22 cellular contexts compared by ENCODE assay signal in genomic region chr18:8898990-8899389, GRCh38.
DNase-seq lines count a peak whose midpoint lies in the region; ATAC-seq, FAIRE-seq and TF ChIP-seq lines count a peak whose summit lies in the region.
"Had no signal": no experiment of that assay in that cellular context is flagged by ENCODE, and none has a peak within 500 bp of the region (broad histone marks: within the 10 kb centered on the region; RNA-seq: fewer than 3 reads in every experiment).

No MANE protein-coding gene starts in this region.

- H2AFZ ChIP-seq in GM23338: no peak overlapping the region
- no peak overlapping the region for H2AFZ ChIP-seq in osteoblast (ENCODE audit: low read length)

- no peak overlapping the region for H3K4me3 Mint-ChIP-seq in GM23338
- H3K4me3 Mint-ChIP-seq: activated CD8-positive, alpha-beta T cell treated with anti-CD3 and anti-CD28 coated beads, Interleukin-2, amount 10 ng/mL, durations not matched to agents 7 days and 5 days; activated T-cell treated with anti-CD3 and anti-CD28 coated beads, Interleukin-2, amount 50 U/mL, for 4 hours; B cell; naive thymus-derived CD8-positive, alpha-beta T cell; T-helper 2 cell treated with Interferon-gamma antibody and Interleukin-4, amounts not matched to agents 5 μg/mL and 100 μg/mL, for 36 hours had no signal

- no peak for ATAC-seq in GM23338
- no peak for ATAC-seq in left colon
- no peak for ATAC-seq in lower lobe of right lung
- ATAC-seq: activated CD8-positive, alpha-beta T cell treated with anti-CD3 and anti-CD28 coated beads, Interleukin-2, amount 10 ng/mL, durations not matched to agents 7 days and 5 days; activated naive CD4-positive, alpha-beta T cell treated with anti-CD3 and anti-CD28 coated beads, Interleukin-2, amount 50 U/mL, for 72 hours; activated T-cell treated with anti-CD3 and anti-CD28 coated beads, Interleukin-2, amount 50 U/mL, for 4 hours; gastrocnemius medialis; naive thymus-derived CD8-positive, alpha-beta T cell; PC-3 had no signal

- no peak overlapping the region for H3K27ac ChIP-seq in GM23338 (ENCODE audit: low read depth)
- no peak overlapping the region for H3K27ac ChIP-seq in osteoblast (ENCODE audit: low read depth, low read length)
- no peak overlapping the region for H3K27ac ChIP-seq in lower lobe of right lung
- H3K27ac ChIP-seq: gastrocnemius medialis, prostate gland, SK-N-MC, testis had no signal

- no peak overlapping the region for H3K4me2 ChIP-seq in GM23338
- no peak overlapping the region for H3K4me2 ChIP-seq in osteoblast (ENCODE audit: insufficient read depth, low read length)

- H3K79me2 ChIP-seq in GM23338 (replicated peaks; ENCODE audit: insufficient read depth) (no peaks in the 10 kb centered on the region), osteoblast (ENCODE audit: insufficient read depth, low read length) (no peaks in the 10 kb centered on the region)

- peaks cover 2% of the 10 kb centered on the region; the same call in 1 of the 2 replicates for H3K9me2 ChIP-seq in GM23338 (ENCODE audit: insufficient read depth)

- intact Hi-C loops in left colon (cut with DNase I, micrococcal nuclease): no loop called here
- intact Hi-C loops in lower lobe of right lung (cut with DNase I): no loop called here

- FAIRE-seq in bronchial epithelial cell (lab: Jason Lieb, UNC): no peak

- H3K4me1 ChIP-seq in GM23338 (ENCODE audit: insufficient read depth) (no peaks in the 10 kb centered on the region), osteoblast (ENCODE audit: insufficient read depth, low read length) (peaks cover 9% of the 10 kb centered on the region), lower lobe of right lung (no peaks in the 10 kb centered on the region)
- H3K4me1 ChIP-seq: gastrocnemius medialis, prostate gland, testis had no signal

- H3K36me3 ChIP-seq in GM23338 (ENCODE audit: insufficient read depth): no peaks in the 10 kb centered on the region
- H3K36me3 ChIP-seq in bronchial epithelial cell (ENCODE audit: control insufficient read depth, insufficient read depth, low read length): no peaks in the 10 kb centered on the region
- H3K36me3 ChIP-seq in osteoblast (ENCODE audit: insufficient read depth, low read length): no peaks in the 10 kb centered on the region
- no peaks in the 10 kb centered on the region for H3K36me3 ChIP-seq in lower lobe of right lung
- H3K36me3 ChIP-seq: gastrocnemius medialis, prostate gland had no signal

- H3K27me3 Mint-ChIP-seq in GM23338 (ENCODE audit: insufficient read depth, low read depth, poor library complexity): no peaks in the 10 kb centered on the region
- H3K27me3 Mint-ChIP-seq: B cell had no signal

- H3K27me3 ChIP-seq in GM23338 (ENCODE audit: insufficient read depth): no peaks in the 10 kb centered on the region
- H3K27me3 ChIP-seq in bronchial epithelial cell (ENCODE audit: control insufficient read depth, insufficient read depth, low read length): no peaks in the 10 kb centered on the region
- no peaks in the 10 kb centered on the region for H3K27me3 ChIP-seq in osteoblast (ENCODE audit: insufficient read depth, low read length)
- H3K27me3 ChIP-seq in lower lobe of right lung (ENCODE audit: low read depth): no peaks in the 10 kb centered on the region
- H3K27me3 ChIP-seq: gastrocnemius medialis, testis had no signal

- TF ChIP-seq CTCF in GM23338 (conservative IDR thresholded peaks at IDR 0.05; ENCODE audit: low read depth in 2 of 2) (peak; percentile 37 to 45; a peak in 3 of 4 replicates), bronchial epithelial cell (IDR thresholded peaks at IDR 0.05; ENCODE audit: insufficient read depth, low read length, severe bottlenecking) (peak; percentile 18), osteoblast (IDR thresholded peaks at IDR 0.05; ENCODE audit: extremely low read depth, low read depth, low read length) (peak; percentile 9), lower lobe of right lung (IDR thresholded peaks at IDR 0.05) (no peak)

- DNase-seq in GM23338 (ENCODE audit: low spot score) (peak; percentile 9), NCI-H446 treated with DMSO at 0.1 percent for 48 hours (lab: John Stamatoyannopoulos, UW) (peak; percentile 13), bronchial epithelial cell (ENCODE audit: low read depth) (no peak), osteoblast (ENCODE audit: insufficient read length, low spot score, missing footprints) (no peak), NCI-H1694 treated with DMSO at 0.1 percent for 48 hours (lab: John Stamatoyannopoulos, UW) (no peak), left colon (no peak), NCI-H2107 treated with DMSO at 0.1 percent for 48 hours (lab: John Stamatoyannopoulos, UW; ENCODE audit: unreplicated experiment) (no peak), lower lobe of right lung (no peak)
- DNase-seq: activated CD4-positive, CD25-positive, alpha-beta regulatory T cell; activated CD8-positive, alpha-beta T cell treated with anti-CD3 and anti-CD28 coated beads, Interleukin-2, amount 10 ng/mL, durations not matched to agents 7 days and 5 days; activated T-cell treated with anti-CD3 and anti-CD28 coated beads, Interleukin-2, amount 50 U/mL, for 4 hours; dermis blood vessel endothelial cell; gastrocnemius medialis; GF-D8; naive thymus-derived CD8-positive, alpha-beta T cell; PC-3; testis had no signal

- H3K27ac Mint-ChIP-seq in GM23338: no peak overlapping the region
- H3K27ac Mint-ChIP-seq: activated CD8-positive, alpha-beta T cell treated with anti-CD3 and anti-CD28 coated beads, Interleukin-2, amount 10 ng/mL, durations not matched to agents 7 days and 5 days; activated naive CD4-positive, alpha-beta T cell treated with anti-CD3 and anti-CD28 coated beads, Interleukin-2, amount 50 U/mL, for 72 hours; B cell; naive thymus-derived CD8-positive, alpha-beta T cell; T-helper 2 cell treated with Interferon-gamma antibody and Interleukin-4, amounts not matched to agents 5 μg/mL and 100 μg/mL, for 36 hours had no signal

- H3K9me3 ChIP-seq in osteoblast (ENCODE audit: low read depth, low read length) (peaks cover 2% of the 10 kb centered on the region), lower lobe of right lung (no peaks in the 10 kb centered on the region)
- H3K9me3 ChIP-seq: gastrocnemius medialis, prostate gland, testis had no signal

- H3F3A ChIP-seq in GM23338 (replicated peaks; ENCODE audit: low read depth): no peaks in the 10 kb centered on the region

- no peak overlapping the region for H3K4me3 ChIP-seq in GM23338
- H3K4me3 ChIP-seq in bronchial epithelial cell (ENCODE audit: low read depth, low read length): no peak overlapping the region
- no peak overlapping the region for H3K4me3 ChIP-seq in osteoblast (ENCODE audit: insufficient read depth, low read length)
- H3K4me3 ChIP-seq in lower lobe of right lung: no peak overlapping the region
- H3K4me3 ChIP-seq: gastrocnemius medialis, prostate gland, SK-N-MC, testis had no signal

- H4K20me1 ChIP-seq in GM23338 (replicated peaks; ENCODE audit: insufficient read depth) (no peaks in the 10 kb centered on the region), osteoblast (ENCODE audit: insufficient read depth, low read length) (no peaks in the 10 kb centered on the region)

- peaks cover 5% of the 10 kb centered on the region; the same call in 1 of the 3 replicates for H3K4me1 Mint-ChIP-seq in GM23338

- peaks cover 9% of the 10 kb centered on the region; the same call in 2 of the 3 replicates for H3K36me3 Mint-ChIP-seq in GM23338 (ENCODE audit: low read depth)
- H3K36me3 Mint-ChIP-seq: activated naive CD4-positive, alpha-beta T cell treated with anti-CD3 and anti-CD28 coated beads, Interleukin-2, amount 50 U/mL, for 72 hours had no signal

- peaks cover 17% of the 10 kb centered on the region for H3K9me3 Mint-ChIP-seq in GM23338
- H3K9me3 Mint-ChIP-seq: T-helper 2 cell treated with Interferon-gamma antibody and Interleukin-4, amounts not matched to agents 5 μg/mL and 100 μg/mL, for 36 hours had no signal

TF ChIP-seq in GM23338, 12 proteins besides CTCF, POLR2A, EP300 and RAD21 (continues in another document):
- TF ChIP-seq STAT1 (IDR thresholded peaks at IDR 0.05; ENCODE audit: unreplicated experiment): no peak
- TF ChIP-seq NANOG (IDR thresholded peaks at IDR 0.05; ENCODE audit: borderline replicate concordance): no peak
- TF ChIP-seq EZH2 (IDR thresholded peaks at IDR 0.05; ENCODE audit: low read depth, unreplicated experiment): no peak
- no peak for TF ChIP-seq JUNB (IDR thresholded peaks at IDR 0.05; ENCODE audit: unreplicated experiment)
- TF ChIP-seq ZNF331 (CRISPR knock-in tag; IDR thresholded peaks at IDR 0.05; ENCODE audit: low read depth): no peak
- TF ChIP-seq POLR2AphosphoS5 (IDR thresholded peaks at IDR 0.05; ENCODE audit: low read depth): no peak
- no peak for TF ChIP-seq ZNF114 (CRISPR knock-in tag; IDR thresholded peaks at IDR 0.05)
- no peak for TF ChIP-seq EZH2phosphoT487 (IDR thresholded peaks at IDR 0.05; ENCODE audit: unreplicated experiment)

Comparison
In these comparisons a context has a peak if more than half of its experiments do, and no peak if none do; other contexts are left out.
1. DNase-seq: peak in GM23338 (single experiment) and NCI-H446 treated with DMSO at 0.1 percent for 48 hours (single experiment); none in bronchial epithelial cell (single experiment), osteoblast (single experiment), NCI-H1694 treated with DMSO at 0.1 percent for 48 hours (single experiment), left colon (0 of 2), NCI-H2107 treated with DMSO at 0.1 percent for 48 hours (single experiment) and lower lobe of right lung (single experiment).